Comparison of ENCODE assay signal across 23 cellular contexts in genomic region chr2:70385966-70386595, GRCh38.
DNase-seq lines count a peak whose midpoint lies in the region; ATAC-seq and TF ChIP-seq lines count a peak whose summit lies in the region.
"Had no signal": no experiment of that assay in that cellular context is flagged by ENCODE, and none has a peak within 500 bp of the region (broad histone marks: within the 10 kb centered on the region; RNA-seq: fewer than 3 reads in every experiment).

No MANE protein-coding gene starts in this region.

- H3K36me3 ChIP-seq in upper lobe of right lung = no peaks in the 10 kb centered on the region
- H3K36me3 ChIP-seq: ovary, right atrium auricular region, suprapubic skin had no signal

- peak overlapping the region; percentile 79 for H3K27ac Mint-ChIP-seq in HFFc6
- H3K27ac Mint-ChIP-seq in WTC11 = no peak overlapping the region
- H3K27ac Mint-ChIP-seq: activated CD8-positive, alpha-beta memory T cell treated with anti-CD3 and anti-CD28 coated beads, Interleukin-2, amount 10 ng/mL, durations not matched to agents 7 days and 5 days; activated naive CD8-positive, alpha-beta T cell treated with anti-CD3 and anti-CD28 coated beads, Interleukin-2, amount 10 ng/mL, durations not matched to agents 7 days and 5 days; activated T-helper 2 cell treated with anti-CD3 and anti-CD28 coated beads, Interferon-gamma antibody, Interleukin-2, Interleukin-4, amounts not matched to agents 10 μg/mL and 5 μg/mL and 100 μg/mL, durations not matched to agents 14 hours and 24 hours and 36 hours; brain; naive thymus-derived CD4-positive, alpha-beta T cell had no signal

- CTCF ChIA-PET in WTC11 (lab: Charles Lee) = interaction anchor here (0.7 to 3.3 kb wide), 14 partner anchors 11 to 261 kb away, joined by 3 to 14 read pairs (median 4); no protein-coding TSS in a partner anchor

- ATAC-seq in WTC11 (peak; percentile 78), upper lobe of right lung (no peak)
- ATAC-seq: activated CD4-positive, alpha-beta T cell treated with anti-CD3 and anti-CD28 coated beads for 36 hours; activated CD8-positive, alpha-beta memory T cell treated with anti-CD3 and anti-CD28 coated beads, Interleukin-2, amount 10 ng/mL, durations not matched to agents 7 days and 5 days; naive thymus-derived CD4-positive, alpha-beta T cell had no signal

- H3K27ac ChIP-seq in upper lobe of right lung = no peak overlapping the region
- H3K27ac ChIP-seq: ovary, right atrium auricular region, suprapubic skin had no signal

- no peaks in the 10 kb centered on the region for H3K9me3 Mint-ChIP-seq in HFFc6
- H3K9me3 Mint-ChIP-seq in WTC11 = peaks cover 9% of the 10 kb centered on the region
- H3K9me3 Mint-ChIP-seq: activated naive CD8-positive, alpha-beta T cell treated with anti-CD3 and anti-CD28 coated beads, Interleukin-2, amount 10 ng/mL, durations not matched to agents 7 days and 5 days; activated T-helper 2 cell treated with anti-CD3 and anti-CD28 coated beads, Interferon-gamma antibody, Interleukin-2, Interleukin-4, amounts not matched to agents 10 μg/mL and 5 μg/mL and 100 μg/mL, durations not matched to agents 14 hours and 24 hours and 36 hours had no signal

- POLR2A ChIA-PET in WTC11 (lab: Charles Lee) = no interaction called here

- H3K4me1 Mint-ChIP-seq in HFFc6 (ENCODE audit: low read depth) (peaks cover 46% of the 10 kb centered on the region), WTC11 (no peaks in the 10 kb centered on the region)
- H3K4me1 Mint-ChIP-seq: activated naive CD8-positive, alpha-beta T cell treated with anti-CD3 and anti-CD28 coated beads, Interleukin-2, amount 10 ng/mL, durations not matched to agents 7 days and 5 days; brain; CD14-positive monocyte had no signal

- H3K36me3 Mint-ChIP-seq in HFFc6 (ENCODE audit: low read depth) (0 out of 2 replicates have a peak, but pooled peaks cover 5% of the 10 kb centered on the region), WTC11 (no peaks in the 10 kb centered on the region)
- H3K36me3 Mint-ChIP-seq: activated CD8-positive, alpha-beta memory T cell treated with anti-CD3 and anti-CD28 coated beads, Interleukin-2, amount 10 ng/mL, durations not matched to agents 7 days and 5 days; brain; CD14-positive monocyte; naive thymus-derived CD4-positive, alpha-beta T cell had no signal

- no peaks in the 10 kb centered on the region for H3K4me1 ChIP-seq in upper lobe of right lung
- H3K4me1 ChIP-seq: right atrium auricular region had no signal

- DNase-seq in AG10803 (ENCODE audit: low read depth) = peak; percentile 35
- peak; percentile 66 for DNase-seq in HFFc6
- DNase-seq in WTC11 (ENCODE audit: low spot score) = peak; percentile 69
- DNase-seq in iPS-NIHi11 (ENCODE audit: low spot score) = peak; percentile 48
- no peak for DNase-seq in activated T-cell treated with anti-CD3 and anti-CD28 coated beads, Interleukin-2, amount 50 U/mL, for 1 hour
- DNase-seq in activated naive CD4-positive, alpha-beta T cell (lab: John Stamatoyannopoulos, UW) = no peak
- no peak for DNase-seq in medulla oblongata (ENCODE audit: extremely low spot score)
- DNase-seq in upper lobe of right lung = no peak
- DNase-seq: activated CD4-positive, alpha-beta T cell treated with anti-CD3 and anti-CD28 coated beads for 36 hours; activated CD8-positive, alpha-beta memory T cell treated with anti-CD3 and anti-CD28 coated beads, Interleukin-2, amount 10 ng/mL, durations not matched to agents 7 days and 5 days; activated naive CD8-positive, alpha-beta T cell treated with anti-CD3 and anti-CD28 coated beads, Interleukin-2, amount 10 ng/mL, durations not matched to agents 7 days and 5 days; GF-D8; kidney; naive thymus-derived CD4-positive, alpha-beta T cell; NCI-H1105 treated with DMSO at 0.1 percent for 48 hours; NCI-H2107; NCI-H510A; ovary had no signal

- H3K27me3 Mint-ChIP-seq in HFFc6 (ENCODE audit: insufficient read depth) (no peaks in the 10 kb centered on the region), WTC11 (ENCODE audit: low read depth) (peaks cover 91% of the 10 kb centered on the region)
- H3K27me3 Mint-ChIP-seq: activated CD4-positive, alpha-beta T cell treated with anti-CD3 and anti-CD28 coated beads for 36 hours had no signal

- no peaks in the 10 kb centered on the region for H3K9me3 ChIP-seq in upper lobe of right lung
- H3K9me3 ChIP-seq: right atrium auricular region, suprapubic skin had no signal

- H3K27me3 ChIP-seq in upper lobe of right lung = no peaks in the 10 kb centered on the region
- H3K27me3 ChIP-seq: ovary, right atrium auricular region, suprapubic skin had no signal

- TF ChIP-seq CTCF in AG10803 (conservative IDR thresholded peaks at IDR 0.05; ENCODE audit: low read length) (no peak), HFFc6 (IDR thresholded peaks at IDR 0.05) (peak; percentile 42; the same call in 1 of the 2 replicates), WTC11 (IDR thresholded peaks at IDR 0.05) (no peak), upper lobe of right lung (IDR thresholded peaks at IDR 0.05) (no peak)

- H3K4me3 Mint-ChIP-seq in HFFc6 (no peak overlapping the region), WTC11 (no peak overlapping the region)
- H3K4me3 Mint-ChIP-seq: activated CD4-positive, alpha-beta T cell treated with anti-CD3 and anti-CD28 coated beads for 36 hours; activated CD8-positive, alpha-beta memory T cell treated with anti-CD3 and anti-CD28 coated beads, Interleukin-2, amount 10 ng/mL, durations not matched to agents 7 days and 5 days; activated naive CD8-positive, alpha-beta T cell treated with anti-CD3 and anti-CD28 coated beads, Interleukin-2, amount 10 ng/mL, durations not matched to agents 7 days and 5 days; brain; CD14-positive monocyte; naive thymus-derived CD4-positive, alpha-beta T cell had no signal

- intact Hi-C loops in upper lobe of right lung (cut with DNase I) = no loop called here

- H3K4me3 ChIP-seq in AG10803 (ENCODE audit: low read length) (no peak overlapping the region), upper lobe of right lung (no peak overlapping the region)
- H3K4me3 ChIP-seq: ovary, right atrium auricular region, suprapubic skin had no signal

TF ChIP-seq in WTC11, 78 proteins besides CTCF, POLR2A, EP300 and RAD21:
- TF ChIP-seq ZBTB21 (CRISPR knock-in tag; IDR thresholded peaks at IDR 0.05; ENCODE audit: borderline replicate concordance) (no peak), RORB (CRISPR knock-in tag; IDR thresholded peaks at IDR 0.05) (no peak), GRHL2 (CRISPR knock-in tag; IDR thresholded peaks at IDR 0.05; ENCODE audit: insufficient replicate concordance, severe bottlenecking) (no peak), JUN (CRISPR knock-in tag; IDR thresholded peaks at IDR 0.05) (no peak), ZNF396 (CRISPR knock-in tag; IDR thresholded peaks at IDR 0.05; ENCODE audit: borderline replicate concordance) (no peak)
- TF ChIP-seq, protein P1, sequence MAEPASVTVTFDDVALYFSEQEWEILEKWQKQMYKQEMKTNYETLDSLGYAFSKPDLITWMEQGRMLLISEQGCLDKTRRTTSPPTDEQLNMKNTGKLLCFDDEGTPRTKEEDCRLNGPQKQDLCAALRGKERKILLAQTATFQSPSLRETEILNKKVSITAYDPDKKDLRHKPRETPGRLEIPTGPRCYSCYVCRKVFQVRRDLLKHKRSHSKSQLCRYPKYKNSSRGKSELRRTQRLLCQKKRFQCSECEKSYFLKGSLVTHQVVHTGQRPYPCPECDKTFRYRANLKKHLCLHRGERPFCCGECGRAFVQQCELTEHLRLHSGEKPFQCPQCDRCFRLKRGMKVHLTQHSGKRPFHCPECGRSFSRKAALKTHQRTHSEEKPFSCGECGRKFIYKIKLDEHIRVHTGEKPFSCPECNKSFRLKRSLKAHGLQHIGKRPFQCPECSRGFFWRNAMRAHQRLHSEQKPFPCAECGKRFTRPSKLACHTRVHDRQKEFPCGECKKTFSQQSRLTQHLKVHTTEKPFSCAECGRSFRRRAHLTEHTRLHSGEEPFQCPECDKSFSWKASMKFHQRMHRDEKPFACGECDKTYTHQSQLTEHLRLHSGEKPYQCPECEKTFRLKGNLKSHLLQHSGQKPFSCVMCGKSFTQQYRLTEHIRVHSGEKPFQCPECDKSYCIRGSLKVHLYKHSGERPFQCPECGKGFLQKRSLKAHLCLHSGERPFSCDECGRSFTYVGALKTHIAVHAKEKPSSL (CRISPR knock-in tag; conservative IDR thresholded peaks at IDR 0.05) = no peak
- TF ChIP-seq, protein P2, sequence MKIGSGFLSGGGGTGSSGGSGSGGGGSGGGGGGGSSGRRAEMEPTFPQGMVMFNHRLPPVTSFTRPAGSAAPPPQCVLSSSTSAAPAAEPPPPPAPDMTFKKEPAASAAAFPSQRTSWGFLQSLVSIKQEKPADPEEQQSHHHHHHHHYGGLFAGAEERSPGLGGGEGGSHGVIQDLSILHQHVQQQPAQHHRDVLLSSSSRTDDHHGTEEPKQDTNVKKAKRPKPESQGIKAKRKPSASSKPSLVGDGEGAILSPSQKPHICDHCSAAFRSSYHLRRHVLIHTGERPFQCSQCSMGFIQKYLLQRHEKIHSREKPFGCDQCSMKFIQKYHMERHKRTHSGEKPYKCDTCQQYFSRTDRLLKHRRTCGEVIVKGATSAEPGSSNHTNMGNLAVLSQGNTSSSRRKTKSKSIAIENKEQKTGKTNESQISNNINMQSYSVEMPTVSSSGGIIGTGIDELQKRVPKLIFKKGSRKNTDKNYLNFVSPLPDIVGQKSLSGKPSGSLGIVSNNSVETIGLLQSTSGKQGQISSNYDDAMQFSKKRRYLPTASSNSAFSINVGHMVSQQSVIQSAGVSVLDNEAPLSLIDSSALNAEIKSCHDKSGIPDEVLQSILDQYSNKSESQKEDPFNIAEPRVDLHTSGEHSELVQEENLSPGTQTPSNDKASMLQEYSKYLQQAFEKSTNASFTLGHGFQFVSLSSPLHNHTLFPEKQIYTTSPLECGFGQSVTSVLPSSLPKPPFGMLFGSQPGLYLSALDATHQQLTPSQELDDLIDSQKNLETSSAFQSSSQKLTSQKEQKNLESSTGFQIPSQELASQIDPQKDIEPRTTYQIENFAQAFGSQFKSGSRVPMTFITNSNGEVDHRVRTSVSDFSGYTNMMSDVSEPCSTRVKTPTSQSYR (CRISPR knock-in tag; IDR thresholded peaks at IDR 0.05) = no peak

Comparison
In these comparisons a context has a peak if more than half of its experiments do, and no peak if none do; other contexts are left out.
1. DNase-seq: peak in AG10803 (single experiment), HFFc6 (single experiment), WTC11 (single experiment) and iPS-NIHi11 (single experiment); none in activated T-cell treated with anti-CD3 and anti-CD28 coated beads, Interleukin-2, amount 50 U/mL, for 1 hour (single experiment), activated naive CD4-positive, alpha-beta T cell (0 of 4), medulla oblongata (single experiment) and upper lobe of right lung (single experiment).